In genomic region chr1:192811594-192812239, GRCh38 we compare ENCODE assay signal across 1 cellular context.
TF ChIP-seq lines count a peak whose summit lies in the region.

No MANE protein-coding gene starts in this region.

TF ChIP-seq in HepG2, 621 proteins besides CTCF, POLR2A, EP300 and RAD21 (continued from another document):
- TF ChIP-seq, protein P1, sequence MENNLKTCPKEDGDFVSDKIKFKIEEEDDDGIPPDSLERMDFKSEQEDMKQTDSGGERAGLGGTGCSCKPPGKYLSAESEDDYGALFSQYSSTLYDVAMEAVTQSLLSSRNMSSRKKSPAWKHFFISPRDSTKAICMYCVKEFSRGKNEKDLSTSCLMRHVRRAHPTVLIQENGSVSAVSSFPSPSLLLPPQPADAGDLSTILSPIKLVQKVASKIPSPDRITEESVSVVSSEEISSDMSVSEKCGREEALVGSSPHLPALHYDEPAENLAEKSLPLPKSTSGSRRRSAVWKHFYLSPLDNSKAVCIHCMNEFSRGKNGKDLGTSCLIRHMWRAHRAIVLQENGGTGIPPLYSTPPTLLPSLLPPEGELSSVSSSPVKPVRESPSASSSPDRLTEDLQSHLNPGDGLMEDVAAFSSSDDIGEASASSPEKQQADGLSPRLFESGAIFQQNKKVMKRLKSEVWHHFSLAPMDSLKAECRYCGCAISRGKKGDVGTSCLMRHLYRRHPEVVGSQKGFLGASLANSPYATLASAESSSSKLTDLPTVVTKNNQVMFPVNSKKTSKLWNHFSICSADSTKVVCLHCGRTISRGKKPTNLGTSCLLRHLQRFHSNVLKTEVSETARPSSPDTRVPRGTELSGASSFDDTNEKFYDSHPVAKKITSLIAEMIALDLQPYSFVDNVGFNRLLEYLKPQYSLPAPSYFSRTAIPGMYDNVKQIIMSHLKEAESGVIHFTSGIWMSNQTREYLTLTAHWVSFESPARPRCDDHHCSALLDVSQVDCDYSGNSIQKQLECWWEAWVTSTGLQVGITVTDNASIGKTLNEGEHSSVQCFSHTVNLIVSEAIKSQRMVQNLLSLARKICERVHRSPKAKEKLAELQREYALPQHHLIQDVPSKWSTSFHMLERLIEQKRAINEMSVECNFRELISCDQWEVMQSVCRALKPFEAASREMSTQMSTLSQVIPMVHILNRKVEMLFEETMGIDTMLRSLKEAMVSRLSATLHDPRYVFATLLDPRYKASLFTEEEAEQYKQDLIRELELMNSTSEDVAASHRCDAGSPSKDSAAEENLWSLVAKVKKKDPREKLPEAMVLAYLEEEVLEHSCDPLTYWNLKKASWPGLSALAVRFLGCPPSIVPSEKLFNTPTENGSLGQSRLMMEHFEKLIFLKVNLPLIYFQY (CRISPR knock-in tag; IDR thresholded peaks at IDR 0.05; ENCODE audit: borderline replicate concordance) = no peak
- TF ChIP-seq SALL1 (CRISPR knock-in tag; IDR thresholded peaks at IDR 0.05) (peak; percentile 19; the same call in 1 of the 2 replicates), ELF1 (CRISPR knock-in tag; IDR thresholded peaks at IDR 0.05) (no peak), ZNF251 (CRISPR knock-in tag; IDR thresholded peaks at IDR 0.05) (no peak), IRF9 (CRISPR knock-in tag; IDR thresholded peaks at IDR 0.05; ENCODE audit: borderline replicate concordance) (no peak), MAFF (IDR thresholded peaks at IDR 0.05; ENCODE audit: low read depth, low read length) (no peak), POLR2G (IDR thresholded peaks at IDR 0.05; ENCODE audit: low read depth, low read length) (no peak), TOE1 (CRISPR knock-in tag; IDR thresholded peaks at IDR 0.05) (no peak), ZMYM4 (CRISPR knock-in tag; IDR thresholded peaks at IDR 0.05) (0 out of 2 replicates have a peak, but pooled peaks have one; percentile 20), ZZZ3 (CRISPR knock-in tag; IDR thresholded peaks at IDR 0.05; ENCODE audit: borderline replicate concordance) (no peak), KDM5A (IDR thresholded peaks at IDR 0.05; ENCODE audit: borderline replicate concordance, low read length) (no peak), REXO4 (CRISPR knock-in tag; IDR thresholded peaks at IDR 0.05; ENCODE audit: borderline replicate concordance) (no peak), ZNF720 (CRISPR knock-in tag; IDR thresholded peaks at IDR 0.05) (no peak), GATAD2A (CRISPR knock-in tag; IDR thresholded peaks at IDR 0.05) (peak; percentile 27; the same call in 1 of the 2 replicates), ZIK1 (CRISPR knock-in tag; IDR thresholded peaks at IDR 0.05; ENCODE audit: borderline replicate concordance, low read depth) (no peak)
- TF ChIP-seq, protein P2, sequence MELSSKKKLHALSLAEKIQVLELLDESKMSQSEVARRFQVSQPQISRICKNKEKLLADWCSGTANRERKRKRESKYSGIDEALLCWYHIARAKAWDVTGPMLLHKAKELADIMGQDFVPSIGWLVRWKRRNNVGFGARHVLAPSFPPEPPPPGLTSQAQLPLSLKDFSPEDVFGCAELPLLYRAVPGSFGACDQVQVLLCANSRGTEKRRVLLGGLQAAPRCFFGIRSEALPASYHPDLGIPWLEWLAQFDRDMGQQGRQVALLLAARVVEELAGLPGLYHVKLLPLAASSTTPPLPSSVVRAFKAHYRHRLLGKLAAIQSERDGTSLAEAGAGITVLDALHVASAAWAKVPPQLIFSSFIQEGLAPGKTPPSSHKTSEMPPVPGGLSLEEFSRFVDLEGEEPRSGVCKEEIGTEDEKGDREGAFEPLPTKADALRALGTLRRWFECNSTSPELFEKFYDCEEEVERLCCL (CRISPR knock-in tag; IDR thresholded peaks at IDR 0.05; ENCODE audit: borderline replicate concordance) = no peak
